In the genomic region with DNA sequence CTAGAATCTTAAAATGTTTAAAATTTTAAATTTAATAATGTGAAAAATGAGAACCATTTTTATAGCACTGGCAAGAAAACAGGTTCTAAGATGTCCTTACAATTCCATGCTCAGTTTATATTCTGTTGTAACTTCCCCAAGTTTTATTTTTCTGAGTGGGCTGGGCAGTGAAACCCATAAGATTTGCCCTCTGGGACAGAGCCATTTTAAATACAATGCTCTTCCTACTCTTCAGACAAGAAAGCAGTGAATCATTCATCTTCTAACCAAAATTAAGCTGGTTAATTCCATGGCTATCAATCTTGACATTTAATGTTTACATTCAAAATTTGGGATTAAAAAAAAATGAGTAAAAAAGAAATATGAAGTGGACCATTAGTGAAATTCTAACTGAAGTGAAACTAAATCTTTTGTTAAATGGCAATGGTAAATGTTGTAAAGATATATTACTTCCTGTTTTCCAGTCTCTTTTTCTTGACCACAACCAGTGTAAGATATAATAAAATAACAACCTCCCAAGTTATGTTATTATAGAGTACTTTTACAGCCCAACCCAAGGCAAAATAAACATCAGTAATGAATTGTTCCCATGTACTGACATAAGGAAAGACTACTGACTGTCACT, we compare ENCODE assay signal across 10 cellular contexts. TPM values are rescaled to one million over a fixed set of nuclear protein-coding genes. Genes with fewer than 3 reads are reported as not detected.
A peak's percentile ranks its signal among the peaks of the same experiment; 100 is the strongest.
DNase-seq lines count a peak whose midpoint lies in the region; ATAC-seq and TF ChIP-seq lines count a peak whose summit lies in the region.
"Had no signal": no experiment of that assay in that cellular context is flagged by ENCODE, and none has a peak within 500 bp of the region (broad histone marks: within the 10 kb centered on the region; RNA-seq: fewer than 3 reads in every experiment).

No MANE protein-coding gene starts in this region.

- peaks cover 38% of the 10 kb centered on the region for H3K4me1 ChIP-seq in HEK293 (ENCODE audit: control insufficient read depth, insufficient read depth, low read length)

- no peaks in the 10 kb centered on the region for H3K36me3 ChIP-seq in HEK293 (ENCODE audit: control insufficient read depth in 2 of 2, insufficient read depth in 1 of 2, low read length in 2 of 2)

- peaks cover 6% of the 10 kb centered on the region for H3K27me3 Mint-ChIP-seq in activated CD8-positive, alpha-beta T cell treated with anti-CD3 and anti-CD28 coated beads for 36 hours
- peaks cover 0 to 4% (median 2%) of the 10 kb centered on the region in 3 donors for H3K27me3 Mint-ChIP-seq in immature natural killer cell (ENCODE audit: low read depth in 3 of 3)
- H3K27me3 Mint-ChIP-seq: central memory CD8-positive, alpha-beta T cell had no signal

- no peak for ATAC-seq in HG02798 (IDR thresholded peaks at IDR 0.05; ENCODE audit: poor library complexity, unreplicated experiment)
- no peak for ATAC-seq in activated CD8-positive, alpha-beta T cell treated with anti-CD3 and anti-CD28 coated beads for 36 hours

- H3K9me3 ChIP-seq in HEK293 (ENCODE audit: control insufficient read depth, insufficient read depth, low read depth, low read length): no peaks in the 10 kb centered on the region

- POLR2A ChIA-PET in HEK293 (lab: Yijun Ruan, JAX): no interaction called here
- POLR2A ChIA-PET in activated CD8-positive, alpha-beta T cell treated with anti-CD3 and anti-CD28 coated beads for 36 hours (lab: Charles Lee): no interaction called here

- H3K27ac Mint-ChIP-seq in activated CD8-positive, alpha-beta T cell treated with anti-CD3 and anti-CD28 coated beads for 36 hours: no peak overlapping the region
- H3K27ac Mint-ChIP-seq in immature natural killer cell: no peak overlapping the region
- H3K27ac Mint-ChIP-seq: activated B cell treated with CpG ODN at 0.5 μM for 24 hours had no signal

- H3K9me3 Mint-ChIP-seq in activated CD8-positive, alpha-beta T cell treated with anti-CD3 and anti-CD28 coated beads for 36 hours: no peaks in the 10 kb centered on the region
- peaks cover 0 to 6% (median 0%) of the 10 kb centered on the region in 6 donors for H3K9me3 Mint-ChIP-seq in immature natural killer cell
- H3K9me3 Mint-ChIP-seq: activated B cell treated with CpG ODN at 0.5 μM for 24 hours had no signal

- TF ChIP-seq CTCF in HEK293 (tag by site-specific recombination; IDR thresholded peaks at IDR 0.05) (no peak), fibroblast of villous mesenchyme (IDR thresholded peaks at IDR 0.05; ENCODE audit: insufficient read depth, low read depth, low read length) (no peak)
- TF ChIP-seq CTCF in activated CD8-positive, alpha-beta T cell treated with anti-CD3 and anti-CD28 coated beads for 36 hours (IDR thresholded peaks at IDR 0.05): no peak

- H3K36me3 Mint-ChIP-seq in activated CD8-positive, alpha-beta T cell treated with anti-CD3 and anti-CD28 coated beads for 36 hours (ENCODE audit: low read depth): no peaks in the 10 kb centered on the region
- peaks cover 0 to 4% (median 0%) of the 10 kb centered on the region in 3 donors for H3K36me3 Mint-ChIP-seq in immature natural killer cell

- intact Hi-C loops in activated CD8-positive, alpha-beta T cell treated with anti-CD3 and anti-CD28 coated beads for 36 hours (cut with micrococcal nuclease): no loop called here

- H3K4me3 Mint-ChIP-seq in activated CD8-positive, alpha-beta T cell treated with anti-CD3 and anti-CD28 coated beads for 36 hours: no peak overlapping the region
- no peak overlapping the region for H3K4me3 Mint-ChIP-seq in immature natural killer cell
- H3K4me3 Mint-ChIP-seq: activated B cell treated with CpG ODN at 0.5 μM for 24 hours; central memory CD8-positive, alpha-beta T cell had no signal

- peak; percentile 17 for DNase-seq in EL
- DNase-seq in NOMO-1 treated with DMSO at 0.1 percent for 48 hours (lab: John Stamatoyannopoulos, UW; ENCODE audit: unreplicated experiment): peak; percentile 84
- DNase-seq in fibroblast of villous mesenchyme (ENCODE audit: low read depth): peak; percentile 34
- DNase-seq in activated CD8-positive, alpha-beta T cell treated with anti-CD3 and anti-CD28 coated beads for 36 hours: no peak
- no peak for DNase-seq in activated CD8-positive, alpha-beta memory T cell treated with anti-CD3 and anti-CD28 coated beads, Interleukin-2, amount 50 U/mL, for 48 hours
- no peak for DNase-seq in immature natural killer cell
- DNase-seq: activated B cell treated with CpG ODN at 0.5 μM for 24 hours had no signal

- H3K4me1 Mint-ChIP-seq in activated CD8-positive, alpha-beta T cell treated with anti-CD3 and anti-CD28 coated beads for 36 hours (ENCODE audit: low read depth): no peaks in the 10 kb centered on the region
- no peaks in the 10 kb centered on the region for H3K4me1 Mint-ChIP-seq in immature natural killer cell
- H3K4me1 Mint-ChIP-seq: activated B cell treated with CpG ODN at 0.5 μM for 24 hours; central memory CD8-positive, alpha-beta T cell had no signal

- H3K4me3 ChIP-seq in HEK293 (ENCODE audit: low read depth, low read length): no peak overlapping the region
- no peak overlapping the region for H3K4me3 ChIP-seq in fibroblast of villous mesenchyme (ENCODE audit: low read depth, low read length)

- CTCF ChIA-PET in HEK293 (lab: Yijun Ruan, JAX): no interaction called here
- CTCF ChIA-PET in activated CD8-positive, alpha-beta T cell treated with anti-CD3 and anti-CD28 coated beads for 36 hours (lab: Charles Lee): no interaction called here

- H3K27ac ChIP-seq in HEK293 (ENCODE audit: extremely low read depth, low read depth, low read length): no peak overlapping the region

TF ChIP-seq in HEK293, 187 proteins besides CTCF, POLR2A, EP300 and RAD21 (continues in another document):
- no peak for TF ChIP-seq ZNF548 (tag by site-specific recombination; IDR thresholded peaks at IDR 0.05)
- TF ChIP-seq ZXDB (tag by site-specific recombination; IDR thresholded peaks at IDR 0.05): peak; percentile 89
- TF ChIP-seq PRDM1 (tag by site-specific recombination; IDR thresholded peaks at IDR 0.05): 0 out of 2 replicates have a peak, but pooled peaks have one; percentile 16
- TF ChIP-seq, protein P1, sequence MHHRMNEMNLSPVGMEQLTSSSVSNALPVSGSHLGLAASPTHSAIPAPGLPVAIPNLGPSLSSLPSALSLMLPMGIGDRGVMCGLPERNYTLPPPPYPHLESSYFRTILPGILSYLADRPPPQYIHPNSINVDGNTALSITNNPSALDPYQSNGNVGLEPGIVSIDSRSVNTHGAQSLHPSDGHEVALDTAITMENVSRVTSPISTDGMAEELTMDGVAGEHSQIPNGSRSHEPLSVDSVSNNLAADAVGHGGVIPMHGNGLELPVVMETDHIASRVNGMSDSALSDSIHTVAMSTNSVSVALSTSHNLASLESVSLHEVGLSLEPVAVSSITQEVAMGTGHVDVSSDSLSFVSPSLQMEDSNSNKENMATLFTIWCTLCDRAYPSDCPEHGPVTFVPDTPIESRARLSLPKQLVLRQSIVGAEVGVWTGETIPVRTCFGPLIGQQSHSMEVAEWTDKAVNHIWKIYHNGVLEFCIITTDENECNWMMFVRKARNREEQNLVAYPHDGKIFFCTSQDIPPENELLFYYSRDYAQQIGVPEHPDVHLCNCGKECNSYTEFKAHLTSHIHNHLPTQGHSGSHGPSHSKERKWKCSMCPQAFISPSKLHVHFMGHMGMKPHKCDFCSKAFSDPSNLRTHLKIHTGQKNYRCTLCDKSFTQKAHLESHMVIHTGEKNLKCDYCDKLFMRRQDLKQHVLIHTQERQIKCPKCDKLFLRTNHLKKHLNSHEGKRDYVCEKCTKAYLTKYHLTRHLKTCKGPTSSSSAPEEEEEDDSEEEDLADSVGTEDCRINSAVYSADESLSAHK (tag by site-specific recombination; IDR thresholded peaks at IDR 0.05): peak; percentile 65; the same call in 1 of the 2 replicates
- peak; percentile 98 for TF ChIP-seq WT1 (tag by site-specific recombination; IDR thresholded peaks at IDR 0.05)
- peak; percentile 76 for TF ChIP-seq KLF10 (tag by site-specific recombination; IDR thresholded peaks at IDR 0.05)
- TF ChIP-seq GLI2 (tag by site-specific recombination; IDR thresholded peaks at IDR 0.05; ENCODE audit: borderline replicate concordance, low read depth): peak; percentile 81
- TF ChIP-seq KLF1 (tag by site-specific recombination; IDR thresholded peaks at IDR 0.05): 0 out of 2 replicates have a peak, but pooled peaks have one; percentile 20
- TF ChIP-seq, protein P2, sequence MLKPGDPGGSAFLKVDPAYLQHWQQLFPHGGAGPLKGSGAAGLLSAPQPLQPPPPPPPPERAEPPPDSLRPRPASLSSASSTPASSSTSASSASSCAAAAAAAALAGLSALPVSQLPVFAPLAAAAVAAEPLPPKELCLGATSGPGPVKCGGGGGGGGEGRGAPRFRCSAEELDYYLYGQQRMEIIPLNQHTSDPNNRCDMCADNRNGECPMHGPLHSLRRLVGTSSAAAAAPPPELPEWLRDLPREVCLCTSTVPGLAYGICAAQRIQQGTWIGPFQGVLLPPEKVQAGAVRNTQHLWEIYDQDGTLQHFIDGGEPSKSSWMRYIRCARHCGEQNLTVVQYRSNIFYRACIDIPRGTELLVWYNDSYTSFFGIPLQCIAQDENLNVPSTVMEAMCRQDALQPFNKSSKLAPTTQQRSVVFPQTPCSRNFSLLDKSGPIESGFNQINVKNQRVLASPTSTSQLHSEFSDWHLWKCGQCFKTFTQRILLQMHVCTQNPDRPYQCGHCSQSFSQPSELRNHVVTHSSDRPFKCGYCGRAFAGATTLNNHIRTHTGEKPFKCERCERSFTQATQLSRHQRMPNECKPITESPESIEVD (tag by site-specific recombination; IDR thresholded peaks at IDR 0.05): peak; percentile 99
- TF ChIP-seq, protein P3, sequence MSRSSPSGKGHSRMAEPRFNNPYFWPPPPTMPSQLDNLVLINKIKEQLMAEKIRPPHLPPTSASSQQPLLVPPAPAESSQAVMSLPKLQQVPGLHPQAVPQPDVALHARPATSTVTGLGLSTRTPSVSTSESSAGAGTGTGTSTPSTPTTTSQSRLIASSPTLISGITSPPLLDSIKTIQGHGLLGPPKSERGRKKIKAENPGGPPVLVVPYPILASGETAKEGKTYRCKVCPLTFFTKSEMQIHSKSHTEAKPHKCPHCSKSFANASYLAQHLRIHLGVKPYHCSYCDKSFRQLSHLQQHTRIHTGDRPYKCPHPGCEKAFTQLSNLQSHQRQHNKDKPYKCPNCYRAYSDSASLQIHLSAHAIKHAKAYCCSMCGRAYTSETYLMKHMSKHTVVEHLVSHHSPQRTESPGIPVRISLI (tag by site-specific recombination; IDR thresholded peaks at IDR 0.05): peak; percentile 95
- 0 out of 2 replicates have a peak, but pooled peaks have one; percentile 20 for TF ChIP-seq ZNF610 (tag by site-specific recombination; IDR thresholded peaks at IDR 0.05; ENCODE audit: borderline replicate concordance)

RNA-seq across cellular contexts. Expression of a gene that starts 37.2 kb away (rescaled TPM):
- total RNA-seq in fibroblast of villous mesenchyme: 68.3 and 73.0 TPM in 2 replicates
- under 1 TPM; 0.27 to 0.38 TPM for total RNA-seq in activated CD8-positive, alpha-beta T cell treated with anti-CD3 and anti-CD28 coated beads for 36 hours
- not detected for polyA plus RNA-seq in immature natural killer cell

Comparison
In these comparisons a context has a peak if more than half of its experiments do, and no peak if none do; other contexts are left out.
1. DNase-seq: peak in EL (single experiment), NOMO-1 treated with DMSO at 0.1 percent for 48 hours (single experiment) and fibroblast of villous mesenchyme (single experiment); none in activated CD8-positive, alpha-beta T cell treated with anti-CD3 and anti-CD28 coated beads for 36 hours (single experiment), activated CD8-positive, alpha-beta memory T cell treated with anti-CD3 and anti-CD28 coated beads, Interleukin-2, amount 50 U/mL, for 48 hours (single experiment) and immature natural killer cell (0 of 3).
2. RNA of a gene that starts 37.2 kb away (total RNA-seq): 68.3 to 73.0 TPM in fibroblast of villous mesenchyme; 0.27 to 0.38 TPM in activated CD8-positive, alpha-beta T cell treated with anti-CD3 and anti-CD28 coated beads for 36 hours; every median in the first group is over 10 times any median in the second.